1 cellular context compared by ENCODE assay signal in the genomic region with DNA sequence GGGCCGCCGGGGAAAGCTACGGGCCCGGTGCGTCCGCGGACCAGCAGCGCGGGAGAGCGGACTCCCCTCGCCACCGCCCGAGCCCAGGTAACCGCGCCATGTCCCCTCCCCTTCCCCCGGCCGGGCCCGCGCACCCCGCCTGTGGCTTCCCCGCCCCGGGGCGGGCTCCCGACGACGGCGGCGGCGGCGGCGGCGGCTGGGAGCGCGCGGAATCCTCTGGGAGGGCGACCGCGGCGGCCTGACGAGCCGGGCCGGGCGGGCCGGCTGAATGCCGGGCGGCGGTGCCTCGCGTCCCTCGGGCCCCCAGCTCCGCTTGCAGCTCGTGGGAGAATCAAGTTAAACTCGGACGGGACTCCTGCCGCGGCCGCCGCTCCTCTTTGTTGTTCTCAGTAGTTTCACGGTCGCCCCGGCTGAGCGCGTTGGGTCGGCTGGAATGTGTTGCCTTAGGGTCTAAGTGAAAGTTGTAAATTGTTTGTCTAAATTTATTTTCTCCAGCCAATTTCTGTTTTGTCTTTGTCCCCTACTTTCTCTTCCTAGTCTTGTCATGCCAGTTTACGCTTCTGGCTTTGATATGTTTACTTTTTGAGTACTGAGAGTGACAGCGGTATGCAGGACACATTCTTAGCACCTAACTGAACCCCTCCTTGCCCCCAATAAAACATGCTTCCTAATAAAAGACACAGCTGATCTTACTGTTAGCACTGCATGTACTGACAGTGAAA.
TF ChIP-seq lines count a peak whose summit lies in the region.

No MANE protein-coding gene starts in this region.

TF ChIP-seq in HCT116, 20 proteins besides CTCF, POLR2A, EP300 and RAD21 (continued from another document):
- TF ChIP-seq, protein P1, sequence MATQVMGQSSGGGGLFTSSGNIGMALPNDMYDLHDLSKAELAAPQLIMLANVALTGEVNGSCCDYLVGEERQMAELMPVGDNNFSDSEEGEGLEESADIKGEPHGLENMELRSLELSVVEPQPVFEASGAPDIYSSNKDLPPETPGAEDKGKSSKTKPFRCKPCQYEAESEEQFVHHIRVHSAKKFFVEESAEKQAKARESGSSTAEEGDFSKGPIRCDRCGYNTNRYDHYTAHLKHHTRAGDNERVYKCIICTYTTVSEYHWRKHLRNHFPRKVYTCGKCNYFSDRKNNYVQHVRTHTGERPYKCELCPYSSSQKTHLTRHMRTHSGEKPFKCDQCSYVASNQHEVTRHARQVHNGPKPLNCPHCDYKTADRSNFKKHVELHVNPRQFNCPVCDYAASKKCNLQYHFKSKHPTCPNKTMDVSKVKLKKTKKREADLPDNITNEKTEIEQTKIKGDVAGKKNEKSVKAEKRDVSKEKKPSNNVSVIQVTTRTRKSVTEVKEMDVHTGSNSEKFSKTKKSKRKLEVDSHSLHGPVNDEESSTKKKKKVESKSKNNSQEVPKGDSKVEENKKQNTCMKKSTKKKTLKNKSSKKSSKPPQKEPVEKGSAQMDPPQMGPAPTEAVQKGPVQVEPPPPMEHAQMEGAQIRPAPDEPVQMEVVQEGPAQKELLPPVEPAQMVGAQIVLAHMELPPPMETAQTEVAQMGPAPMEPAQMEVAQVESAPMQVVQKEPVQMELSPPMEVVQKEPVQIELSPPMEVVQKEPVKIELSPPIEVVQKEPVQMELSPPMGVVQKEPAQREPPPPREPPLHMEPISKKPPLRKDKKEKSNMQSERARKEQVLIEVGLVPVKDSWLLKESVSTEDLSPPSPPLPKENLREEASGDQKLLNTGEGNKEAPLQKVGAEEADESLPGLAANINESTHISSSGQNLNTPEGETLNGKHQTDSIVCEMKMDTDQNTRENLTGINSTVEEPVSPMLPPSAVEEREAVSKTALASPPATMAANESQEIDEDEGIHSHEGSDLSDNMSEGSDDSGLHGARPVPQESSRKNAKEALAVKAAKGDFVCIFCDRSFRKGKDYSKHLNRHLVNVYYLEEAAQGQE (IDR thresholded peaks at IDR 0.05; ENCODE audit: low read depth) = no peak
- TF ChIP-seq ZNF274 (IDR thresholded peaks at IDR 0.05; ENCODE audit: low read depth, low read length) = no peak
